Comparison of ENCODE assay signal across 8 cellular contexts in genomic region chr19:18251587-18252369, GRCh38. TPM values are rescaled to one million over a fixed set of nuclear protein-coding genes. Genes with fewer than 3 reads are reported as not detected.
DNase-seq lines count a peak whose midpoint lies in the region; ATAC-seq and TF ChIP-seq lines count a peak whose summit lies in the region.

No MANE protein-coding gene starts in this region.

- peak; percentile 92 for TF ChIP-seq CTCF in AG04450 (IDR thresholded peaks at IDR 0.05; ENCODE audit: low read depth, low read length)
- TF ChIP-seq CTCF in GM20000 (IDR thresholded peaks at IDR 0.05; ENCODE audit: extremely low read depth, missing control alignments) = peak; percentile 85
- peak; percentile 97 for TF ChIP-seq CTCF in lung (IDR thresholded peaks at IDR 0.05; ENCODE audit: control extremely low read depth, extremely low read depth)

- H3K4me1 ChIP-seq in lung (ENCODE audit: control insufficient read depth in 2 of 2, insufficient read depth in 2 of 2, low read length in 2 of 2) = no peaks in the 10 kb centered on the region

- H3K9me3 ChIP-seq in AG04450 (ENCODE audit: control insufficient read depth, insufficient read depth, low read length) = peaks cover 5% of the 10 kb centered on the region; the same call in 1 of the 2 replicates
- H3K9me3 ChIP-seq in lung (ENCODE audit: control insufficient read depth in 2 of 2, insufficient read depth in 1 of 2, low read length in 1 of 2) = no peaks in the 10 kb centered on the region

- ATAC-seq in lung (ENCODE audit: insufficient read depth, low FRiP score) = no peak
- no peak for ATAC-seq in GM19455 (IDR thresholded peaks at IDR 0.05; ENCODE audit: unreplicated experiment)

- DNase-seq in AG04450 (ENCODE audit: low read depth, low spot score) (peak; percentile 20), GM20000 (ENCODE audit: low spot score) (peak; percentile 92), NCI-H345 treated with DMSO at 0.1 percent for 48 hours (lab: John Stamatoyannopoulos, UW; ENCODE audit: unreplicated experiment) (peak; percentile 26), dermis blood vessel endothelial cell (peak; percentile 83), lung (ENCODE audit: low spot score) (peak; percentile 77)
- DNase-seq in activated CD4-positive, alpha-beta T cell treated with anti-CD3 and anti-CD28 coated beads, Interleukin-2, amount 10 ng/mL, durations not matched to agents 24 days and 14 days = peak; percentile 94
- DNase-seq in stimulated activated CD8-positive, alpha-beta memory T cell treated with anti-CD3 and anti-CD28 coated beads, Interleukin-15, amount 100 ng/mL, for 1 hour (ENCODE audit: low read depth) = peak; percentile 82

- 15 to 22% methylated on average over 18 to 23 of the region's 23 CpGs for WGBS in lung, 2 donors

- H3K27ac ChIP-seq in AG04450 (ENCODE audit: low read depth, low read length) (no peak overlapping the region), lung (ENCODE audit: low read depth in 1 of 2, low read length in 1 of 2) (no peak overlapping the region)

- POLR2A ChIA-PET in AG04450 (lab: Yijun Ruan, JAX) = interaction anchor here (1.0 to 1.6 kb wide), 2 partner anchors 28 to 47 kb away, joined by 3 to 5 read pairs; no protein-coding TSS in a partner anchor

- peaks cover 22% of the 10 kb centered on the region for H3K27me3 Mint-ChIP-seq in activated CD4-positive, alpha-beta T cell treated with anti-CD3 and anti-CD28 coated beads, Interleukin-2, amount 10 ng/mL, durations not matched to agents 24 days and 14 days

- no peak overlapping the region for H3K27ac Mint-ChIP-seq in activated CD4-positive, alpha-beta T cell treated with anti-CD3 and anti-CD28 coated beads, Interleukin-2, amount 10 ng/mL, durations not matched to agents 24 days and 14 days

- H3K27me3 ChIP-seq in AG04450 (ENCODE audit: control insufficient read depth, insufficient read depth, low read length) (peaks cover 21% of the 10 kb centered on the region), lung (ENCODE audit: control insufficient read depth, insufficient read depth) (no peaks in the 10 kb centered on the region)

- CTCF ChIA-PET in AG04450 (lab: Charles Lee) = interaction anchor here (0.6 to 6.9 kb wide), 36 partner anchors 11 to 184 kb away, joined by 3 to 99 read pairs (median 6); partner anchors contain the start of genes MPV17L2 and RAB3A

- intact Hi-C loops in activated CD4-positive, alpha-beta T cell treated with anti-CD3 and anti-CD28 coated beads, Interleukin-2, amount 10 ng/mL, durations not matched to agents 24 days and 14 days (cut with micrococcal nuclease) = loop anchor here (1.0 to 2.0 kb wide), 4 partner anchors 23 to 139 kb away; no protein-coding TSS in a partner anchor

- no peaks in the 10 kb centered on the region for H3K36me3 Mint-ChIP-seq in activated CD4-positive, alpha-beta T cell treated with anti-CD3 and anti-CD28 coated beads, Interleukin-2, amount 10 ng/mL, durations not matched to agents 24 days and 14 days (ENCODE audit: low read depth)

- H3K4me1 Mint-ChIP-seq in activated CD4-positive, alpha-beta T cell treated with anti-CD3 and anti-CD28 coated beads, Interleukin-2, amount 10 ng/mL, durations not matched to agents 24 days and 14 days = peaks cover 7% of the 10 kb centered on the region

- H3K4me3 ChIP-seq in AG04450 (ENCODE audit: low read depth, low read length) (no peak overlapping the region), lung (no peak overlapping the region)

- no peaks in the 10 kb centered on the region for H3K9me3 Mint-ChIP-seq in activated CD4-positive, alpha-beta T cell treated with anti-CD3 and anti-CD28 coated beads, Interleukin-2, amount 10 ng/mL, durations not matched to agents 24 days and 14 days

- peaks cover 0 to under 1% of the 10 kb centered on the region in 2 donors for H3K36me3 ChIP-seq in lung (ENCODE audit: control insufficient read depth in 2 of 2, insufficient read depth in 2 of 2, low read length in 2 of 2)

- no peak overlapping the region for H3K4me3 Mint-ChIP-seq in activated CD4-positive, alpha-beta T cell treated with anti-CD3 and anti-CD28 coated beads, Interleukin-2, amount 10 ng/mL, durations not matched to agents 24 days and 14 days

RNA-seq across cellular contexts. Expression of gene IQCN, which starts 22.5 kb away (rescaled TPM):
- polyA plus RNA-seq in AG04450 (2011; rRNA removed) = 0.45 and 0.53 TPM in 2 replicates
- 1.5 and 1.6 TPM in 2 replicates for polyA minus RNA-seq in AG04450 (2011; rRNA and poly(A)+ RNA removed)
- 2.3 and 3.0 TPM in 2 replicates for total RNA-seq in activated CD4-positive, alpha-beta T cell treated with anti-CD3 and anti-CD28 coated beads, Interleukin-2, amount 10 ng/mL, durations not matched to agents 24 days and 14 days
- total RNA-seq in dermis blood vessel endothelial cell = under 0.01 and 0.17 TPM in 2 replicates
- 1 to 10 TPM; 1.3 to 5.5 TPM for total RNA-seq in lung
- polyA plus RNA-seq in lung = 1 to 10 TPM in 1 of 2 donors, under 1 TPM in 1; 0.69 to 5.2 TPM

RNA-seq across cellular contexts. Expression of gene PDE4C, which starts 25.5 kb away (rescaled TPM):
- 0.12 and 0.46 TPM in 2 replicates for polyA plus RNA-seq in AG04450 (2011; rRNA removed)
- polyA minus RNA-seq in AG04450 (2011; rRNA and poly(A)+ RNA removed) = 0.46 and 0.52 TPM in 2 replicates
- 0.14 and 0.37 TPM in 2 replicates for total RNA-seq in activated CD4-positive, alpha-beta T cell treated with anti-CD3 and anti-CD28 coated beads, Interleukin-2, amount 10 ng/mL, durations not matched to agents 24 days and 14 days
- total RNA-seq in dermis blood vessel endothelial cell = 0.28 and 0.51 TPM in 2 replicates
- total RNA-seq in lung = 10 to 100 TPM in 1 of 2 donors, 1 to 10 TPM in 1; 3.6 to 32.4 TPM
- 1 to 10 TPM in 1 of 2 donors, under 1 TPM in 1; 0.32 to 4.8 TPM for polyA plus RNA-seq in lung

RNA-seq across cellular contexts. Expression of gene JUND, which starts 29.6 kb away (rescaled TPM):
- polyA plus RNA-seq in AG04450 (2011; rRNA removed) (48.6 and 67.8 TPM in 2 replicates), lung (100 to 1,000 TPM; 161 to 204 TPM)
- 30.6 and 31.7 TPM in 2 replicates for polyA minus RNA-seq in AG04450 (2011; rRNA and poly(A)+ RNA removed)
- 382 and 413 TPM in 2 replicates for total RNA-seq in activated CD4-positive, alpha-beta T cell treated with anti-CD3 and anti-CD28 coated beads, Interleukin-2, amount 10 ng/mL, durations not matched to agents 24 days and 14 days
- total RNA-seq in dermis blood vessel endothelial cell (122 and 173 TPM in 2 replicates), lung (100 to 1,000 TPM; 209 to 290 TPM)

RNA-seq across cellular contexts. Expression of gene RAB3A, which starts 47.9 kb away (rescaled TPM):
- polyA plus RNA-seq in AG04450 (2011; rRNA removed) (2.8 and 6.1 TPM in 2 replicates), lung (1 to 10 TPM; 1.1 to 1.5 TPM)
- polyA minus RNA-seq in AG04450 (2011; rRNA and poly(A)+ RNA removed) = 14.0 and 25.7 TPM in 2 replicates
- 9.6 and 10.3 TPM in 2 replicates for total RNA-seq in activated CD4-positive, alpha-beta T cell treated with anti-CD3 and anti-CD28 coated beads, Interleukin-2, amount 10 ng/mL, durations not matched to agents 24 days and 14 days
- total RNA-seq in dermis blood vessel endothelial cell (0.17 and 0.93 TPM in 2 replicates), lung (1 to 10 TPM; 3.1 to 6.7 TPM)

RNA-seq across cellular contexts. Expression of gene MPV17L2, which starts 58.8 kb away (rescaled TPM):
- polyA plus RNA-seq in AG04450 (2011; rRNA removed) = 8.2 and 13.4 TPM in 2 replicates
- polyA minus RNA-seq in AG04450 (2011; rRNA and poly(A)+ RNA removed) = 7.7 and 12.0 TPM in 2 replicates
- 18.4 and 20.9 TPM in 2 replicates for total RNA-seq in activated CD4-positive, alpha-beta T cell treated with anti-CD3 and anti-CD28 coated beads, Interleukin-2, amount 10 ng/mL, durations not matched to agents 24 days and 14 days
- total RNA-seq in dermis blood vessel endothelial cell = 15.3 and 19.3 TPM in 2 replicates
- total RNA-seq in lung = 10 to 100 TPM in 1 of 2 donors, 1 to 10 TPM in 1; 3.2 to 13.7 TPM
- polyA plus RNA-seq in lung = 10 to 100 TPM; 22.7 to 28.0 TPM

Comparison
In these comparisons a context has a peak if more than half of its experiments do, and no peak if none do; other contexts are left out.
1. DNase-seq: peak in every context shown above with its lines; median percentile 94 in activated CD4-positive, alpha-beta T cell treated with anti-CD3 and anti-CD28 coated beads, Interleukin-2, amount 10 ng/mL, durations not matched to agents 24 days and 14 days; 92 in GM20000; 83 in dermis blood vessel endothelial cell; 82 in stimulated activated CD8-positive, alpha-beta memory T cell treated with anti-CD3 and anti-CD28 coated beads, Interleukin-15, amount 100 ng/mL, for 1 hour; 77 in lung; 26 in NCI-H345 treated with DMSO at 0.1 percent for 48 hours; 20 in AG04450.